ENCODE assay signal across 16 cellular contexts in the genomic region with DNA sequence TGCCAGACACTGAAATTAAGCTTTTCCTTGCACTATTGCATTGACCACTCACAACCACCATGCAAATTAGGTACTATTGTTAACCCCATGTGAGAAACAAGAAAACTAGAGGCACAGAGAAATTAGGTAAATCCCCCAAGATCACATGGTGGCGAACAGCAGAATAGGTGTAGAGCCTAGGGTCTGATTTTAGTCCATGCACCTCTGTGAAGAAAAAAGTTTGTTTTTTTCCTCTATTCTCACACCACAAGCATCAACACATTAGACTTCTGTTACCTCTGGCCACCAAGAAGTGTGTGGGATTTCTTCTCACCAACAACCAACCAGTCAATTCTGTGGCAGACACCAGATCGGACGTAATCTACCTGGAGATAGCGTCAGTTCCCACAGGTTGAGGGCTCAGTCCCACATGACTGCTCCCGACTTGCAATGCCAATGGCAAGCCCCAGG.
A peak's percentile ranks its signal among the peaks of the same experiment; 100 is the strongest.
DNase-seq lines count a peak whose midpoint lies in the region; ATAC-seq and TF ChIP-seq lines count a peak whose summit lies in the region.
"Had no signal": no experiment of that assay in that cellular context is flagged by ENCODE, and none has a peak within 500 bp of the region (broad histone marks: within the 10 kb centered on the region; RNA-seq: fewer than 3 reads in every experiment).

No MANE protein-coding gene starts in this region.

- no peak overlapping the region for H3K27ac Mint-ChIP-seq in endothelial cell (ENCODE audit: unreplicated experiment)
- H3K27ac Mint-ChIP-seq: activated naive CD8-positive, alpha-beta T cell treated with anti-CD3 and anti-CD28 coated beads, Interleukin-2, amount 50 U/mL, for 24 hours; CD4-positive, alpha-beta memory T cell; neural progenitor cell had no signal

- H3K27me3 Mint-ChIP-seq in endothelial cell (ENCODE audit: unreplicated experiment): no peaks in the 10 kb centered on the region

- DNase-seq in OCI-LY7 (ENCODE audit: low spot score): no peak
- no peak for DNase-seq in dermis blood vessel endothelial cell
- DNase-seq in hippocampal formation (lab: John Stamatoyannopoulos, UW): no peak
- DNase-seq in endothelial cell (ENCODE audit: low spot score): no peak
- DNase-seq: activated naive CD8-positive, alpha-beta T cell treated with anti-CD3 and anti-CD28 coated beads, Interleukin-2, amount 50 U/mL, for 24 hours; CD4-positive, alpha-beta memory T cell; HCEC 1CT; NCI-H1694; SHP77 treated with DMSO at 0.1 percent for 48 hours had no signal

- H4K20me1 ChIP-seq in OCI-LY7 (ENCODE audit: insufficient read depth, low read length): no peaks in the 10 kb centered on the region

- peak overlapping the region; percentile 3; the same call in 1 of the 2 replicates for H2AFZ ChIP-seq in OCI-LY7 (ENCODE audit: low read length)
- H2AFZ ChIP-seq: neural progenitor cell had no signal

- H3K79me2 ChIP-seq in OCI-LY7 (ENCODE audit: insufficient read depth, low read depth, low read length): no peaks in the 10 kb centered on the region

- H3K4me1 ChIP-seq in OCI-LY7 (ENCODE audit: insufficient read depth, low read length, poor library complexity, severe bottlenecking): peaks cover 11% of the 10 kb centered on the region
- H3K4me1 ChIP-seq: suprapubic skin had no signal

- H3K4me3 ChIP-seq in OCI-LY7 (ENCODE audit: low read depth, low read length, poor library complexity, severe bottlenecking): no peak overlapping the region
- H3K4me3 ChIP-seq: lung, neural progenitor cell, skin epidermis, suprapubic skin had no signal

- no peaks in the 10 kb centered on the region for H3K36me3 Mint-ChIP-seq in endothelial cell (ENCODE audit: low read depth, unreplicated experiment)
- H3K36me3 Mint-ChIP-seq: CD4-positive, alpha-beta memory T cell; neural progenitor cell had no signal

- no peak overlapping the region for H3K27ac ChIP-seq in OCI-LY7 (ENCODE audit: low read depth, low read length, poor library complexity, severe bottlenecking)
- H3K27ac ChIP-seq: neural progenitor cell, skin epidermis, suprapubic skin had no signal

- H3K9me2 ChIP-seq in OCI-LY7 (ENCODE audit: insufficient read depth, low read length): no peaks in the 10 kb centered on the region

- no peak overlapping the region for H3K4me3 Mint-ChIP-seq in endothelial cell (ENCODE audit: unreplicated experiment)
- H3K4me3 Mint-ChIP-seq: activated naive CD8-positive, alpha-beta T cell treated with anti-CD3 and anti-CD28 coated beads, Interleukin-2, amount 50 U/mL, for 24 hours; CD4-positive, alpha-beta memory T cell; neural progenitor cell had no signal

- CTCF ChIA-PET in OCI-LY7 (lab: Charles Lee; ENCODE audit: unreplicated experiment): no interaction called here

- POLR2A ChIA-PET in OCI-LY7 (lab: Charles Lee): no interaction called here

- no peaks in the 10 kb centered on the region for H3K9me3 ChIP-seq in OCI-LY7 (ENCODE audit: low read length)
- H3K9me3 ChIP-seq: suprapubic skin had no signal

- no peak for TF ChIP-seq CTCF in OCI-LY7 (conservative IDR thresholded peaks at IDR 0.05; ENCODE audit: low read length)
- no peak for TF ChIP-seq CTCF in endothelial cell (IDR thresholded peaks at IDR 0.05; ENCODE audit: unreplicated experiment)

- no peaks in the 10 kb centered on the region for H3K36me3 ChIP-seq in OCI-LY7 (ENCODE audit: insufficient read depth, low read length)
- H3K36me3 ChIP-seq: neural progenitor cell, suprapubic skin had no signal

- no peaks in the 10 kb centered on the region for H3K9me3 Mint-ChIP-seq in endothelial cell (ENCODE audit: unreplicated experiment)
- H3K9me3 Mint-ChIP-seq: activated naive CD8-positive, alpha-beta T cell treated with anti-CD3 and anti-CD28 coated beads, Interleukin-2, amount 50 U/mL, for 24 hours; neural progenitor cell had no signal

- no peak overlapping the region; the same call in 1 of the 2 replicates for H3K4me2 ChIP-seq in OCI-LY7 (ENCODE audit: low read length)
- H3K4me2 ChIP-seq: neural progenitor cell had no signal

- peaks cover 12% of the 10 kb centered on the region for H3K4me1 Mint-ChIP-seq in endothelial cell (ENCODE audit: unreplicated experiment)
- H3K4me1 Mint-ChIP-seq: CD4-positive, alpha-beta memory T cell; neural progenitor cell had no signal

- ATAC-seq in GM18867 (IDR thresholded peaks at IDR 0.05; ENCODE audit: unreplicated experiment) (peak; percentile 98), GM21390 (IDR thresholded peaks at IDR 0.05; ENCODE audit: unreplicated experiment) (peak; percentile 96), HG02973 (IDR thresholded peaks at IDR 0.05; ENCODE audit: unreplicated experiment) (peak; percentile 68)
- ATAC-seq: activated naive CD8-positive, alpha-beta T cell treated with anti-CD3 and anti-CD28 coated beads, Interleukin-2, amount 50 U/mL, for 24 hours had no signal

- intact Hi-C loops in OCI-LY7 (cut with micrococcal nuclease; ENCODE audit: unreplicated experiment): no loop called here

- BruUV-seq in OCI-LY7 (replicated peaks; lab: Mats Ljungman, UMichigan): no TSS peak
